Comparison of ENCODE assay signal across 2 cellular contexts in the genomic region with DNA sequence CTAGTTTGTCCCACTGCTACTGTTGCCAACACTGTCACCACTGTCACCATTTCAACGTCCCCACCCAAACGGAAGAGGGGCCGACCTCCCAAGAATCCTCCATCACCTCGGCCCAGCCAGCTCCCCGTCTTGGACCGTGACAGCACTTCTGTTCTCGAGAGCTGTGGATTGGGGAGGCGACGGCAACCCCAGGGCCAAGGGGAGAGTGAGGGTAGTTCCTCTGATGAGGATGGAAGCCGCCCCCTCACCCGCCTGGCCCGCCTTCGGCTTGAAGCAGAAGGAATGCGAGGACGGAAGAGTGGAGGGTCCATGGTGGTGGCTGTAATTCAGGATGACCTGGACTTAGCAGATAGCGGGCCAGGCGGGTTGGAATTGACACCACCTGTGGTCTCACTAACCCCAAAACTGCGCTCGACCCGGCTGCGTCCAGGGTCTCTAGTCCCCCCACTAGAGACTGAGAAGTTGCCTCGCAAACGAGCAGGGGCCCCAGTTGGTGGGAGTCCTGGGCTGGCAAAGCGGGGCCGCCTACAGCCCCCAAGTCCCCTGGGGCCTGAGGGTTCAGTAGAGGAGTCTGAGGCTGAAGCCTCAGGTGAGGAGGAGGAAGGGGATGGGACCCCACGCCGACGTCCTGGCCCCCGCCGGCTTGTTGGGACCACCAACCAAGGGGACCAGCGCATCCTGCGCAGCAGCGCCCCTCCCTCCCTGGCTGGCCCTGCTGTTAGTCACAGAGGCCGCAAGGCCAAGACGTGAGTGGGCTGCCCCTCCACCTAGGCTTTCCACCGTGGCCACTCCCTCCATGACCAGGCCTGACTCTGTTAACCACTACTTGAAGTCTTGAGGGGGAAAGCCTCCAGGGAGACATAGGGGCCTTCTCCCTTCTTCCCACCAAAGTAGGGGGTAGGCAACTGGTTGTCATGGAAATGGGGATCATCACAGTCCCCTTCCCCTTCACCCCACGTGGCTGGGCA.
TF ChIP-seq lines count a peak whose summit lies in the region.

No MANE protein-coding gene starts in this region.

TF ChIP-seq in IMR-90, 13 proteins besides CTCF, POLR2A, EP300 and RAD21:
- no peak for TF ChIP-seq SMC3 (IDR thresholded peaks at IDR 0.05; ENCODE audit: low read depth, low read length)
- TF ChIP-seq, protein P1, sequence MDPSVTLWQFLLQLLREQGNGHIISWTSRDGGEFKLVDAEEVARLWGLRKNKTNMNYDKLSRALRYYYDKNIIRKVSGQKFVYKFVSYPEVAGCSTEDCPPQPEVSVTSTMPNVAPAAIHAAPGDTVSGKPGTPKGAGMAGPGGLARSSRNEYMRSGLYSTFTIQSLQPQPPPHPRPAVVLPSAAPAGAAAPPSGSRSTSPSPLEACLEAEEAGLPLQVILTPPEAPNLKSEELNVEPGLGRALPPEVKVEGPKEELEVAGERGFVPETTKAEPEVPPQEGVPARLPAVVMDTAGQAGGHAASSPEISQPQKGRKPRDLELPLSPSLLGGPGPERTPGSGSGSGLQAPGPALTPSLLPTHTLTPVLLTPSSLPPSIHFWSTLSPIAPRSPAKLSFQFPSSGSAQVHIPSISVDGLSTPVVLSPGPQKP (IDR thresholded peaks at IDR 0.05; ENCODE audit: borderline replicate concordance, low read depth, low read length) = no peak
- no peak for TF ChIP-seq MAZ (IDR thresholded peaks at IDR 0.05; ENCODE audit: borderline replicate concordance, low read depth, low read length)
- TF ChIP-seq CHD1 (IDR thresholded peaks at IDR 0.05; ENCODE audit: low read depth, low read length) = no peak
- TF ChIP-seq, protein P2, sequence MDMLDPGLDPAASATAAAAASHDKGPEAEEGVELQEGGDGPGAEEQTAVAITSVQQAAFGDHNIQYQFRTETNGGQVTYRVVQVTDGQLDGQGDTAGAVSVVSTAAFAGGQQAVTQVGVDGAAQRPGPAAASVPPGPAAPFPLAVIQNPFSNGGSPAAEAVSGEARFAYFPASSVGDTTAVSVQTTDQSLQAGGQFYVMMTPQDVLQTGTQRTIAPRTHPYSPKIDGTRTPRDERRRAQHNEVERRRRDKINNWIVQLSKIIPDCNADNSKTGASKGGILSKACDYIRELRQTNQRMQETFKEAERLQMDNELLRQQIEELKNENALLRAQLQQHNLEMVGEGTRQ (IDR thresholded peaks at IDR 0.05; ENCODE audit: low read depth, low read length) = no peak

TF ChIP-seq in SK-N-SH, 30 proteins besides CTCF, POLR2A, EP300 and RAD21:
- TF ChIP-seq POLR2AphosphoS5 (IDR thresholded peaks at IDR 0.05; ENCODE audit: low read depth, low read length) = no peak
- TF ChIP-seq, protein P3, sequence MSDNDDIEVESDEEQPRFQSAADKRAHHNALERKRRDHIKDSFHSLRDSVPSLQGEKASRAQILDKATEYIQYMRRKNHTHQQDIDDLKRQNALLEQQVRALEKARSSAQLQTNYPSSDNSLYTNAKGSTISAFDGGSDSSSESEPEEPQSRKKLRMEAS (IDR thresholded peaks at IDR 0.05; ENCODE audit: low read depth) = no peak
- TF ChIP-seq TCF12 (IDR thresholded peaks at IDR 0.05) = no peak
- TF ChIP-seq, protein P4, sequence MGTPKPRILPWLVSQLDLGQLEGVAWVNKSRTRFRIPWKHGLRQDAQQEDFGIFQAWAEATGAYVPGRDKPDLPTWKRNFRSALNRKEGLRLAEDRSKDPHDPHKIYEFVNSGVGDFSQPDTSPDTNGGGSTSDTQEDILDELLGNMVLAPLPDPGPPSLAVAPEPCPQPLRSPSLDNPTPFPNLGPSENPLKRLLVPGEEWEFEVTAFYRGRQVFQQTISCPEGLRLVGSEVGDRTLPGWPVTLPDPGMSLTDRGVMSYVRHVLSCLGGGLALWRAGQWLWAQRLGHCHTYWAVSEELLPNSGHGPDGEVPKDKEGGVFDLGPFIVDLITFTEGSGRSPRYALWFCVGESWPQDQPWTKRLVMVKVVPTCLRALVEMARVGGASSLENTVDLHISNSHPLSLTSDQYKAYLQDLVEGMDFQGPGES (IDR thresholded peaks at IDR 0.05; ENCODE audit: low read depth, low read length) = no peak
- no peak for TF ChIP-seq FOSL2 (IDR thresholded peaks at IDR 0.05; ENCODE audit: borderline replicate concordance, low read depth)
- no peak for TF ChIP-seq FOXM1 (IDR thresholded peaks at IDR 0.05; ENCODE audit: low read depth)
TF ChIP-seq in SK-N-SH: peak in this region for 0.
